ENCODE assay signal across 20 cellular contexts in the genomic region with DNA sequence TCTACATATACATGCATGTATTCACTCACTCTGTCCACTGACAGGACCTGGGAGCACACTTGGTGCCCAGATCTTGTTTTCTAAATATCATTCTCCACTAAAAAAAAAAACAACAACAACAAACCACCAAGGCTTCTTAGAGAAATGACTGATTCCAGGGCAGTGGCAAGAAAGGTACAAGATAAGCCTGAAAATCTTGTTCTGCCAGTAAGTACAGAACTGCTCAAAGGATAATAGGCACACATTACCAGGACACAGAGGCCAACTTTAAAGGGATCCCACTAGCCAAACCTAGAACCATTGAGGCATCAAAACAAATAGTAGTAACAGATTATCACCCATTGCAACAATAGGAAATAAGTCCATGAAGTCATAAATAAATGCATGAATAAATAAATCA. TPM values are rescaled to one million over a fixed set of nuclear protein-coding genes. Genes with fewer than 3 reads are reported as not detected.
DNase-seq lines count a peak whose midpoint lies in the region; ATAC-seq lines count a peak whose summit lies in the region.
"Had no signal": no experiment of that assay in that cellular context is flagged by ENCODE, and none has a peak within 500 bp of the region (broad histone marks: within the 10 kb centered on the region; RNA-seq: fewer than 3 reads in every experiment).

No MANE protein-coding gene starts in this region.

- intact Hi-C loops in activated naive CD4-positive, alpha-beta T cell treated with anti-CD3 and anti-CD28 coated beads for 36 hours (cut with micrococcal nuclease), result no loop called here
- intact Hi-C loops in activated T-helper 1 cell treated with anti-CD3 and anti-CD28 coated beads, Interleukin-12 subunit alpha, Interleukin-12 subunit beta, Interleukin-2, Interleukin-4 antibody, amounts not matched to agents 30 ng/mL and 10 ng/mL and 1 ng/mL, durations not matched to agents 14 hours and 24 hours and 36 hours (cut with micrococcal nuclease), result no loop called here

- CTCF ChIA-PET in activated naive CD4-positive, alpha-beta T cell treated with anti-CD3 and anti-CD28 coated beads for 36 hours (lab: Charles Lee), result no interaction called here

- no peak overlapping the region for H3K4me3 Mint-ChIP-seq in T-helper 1 cell treated with Interleukin-12 subunit alpha and Interleukin-12 subunit beta and Interleukin-4 antibody, amounts not matched to agents 30 μg/mL and 1 μg/mL, for 36 hours
- peak overlapping the region; percentile 60 for H3K4me3 Mint-ChIP-seq in activated naive CD4-positive, alpha-beta T cell treated with anti-CD3 and anti-CD28 coated beads for 36 hours
- H3K4me3 Mint-ChIP-seq in activated T-helper 1 cell treated with anti-CD3 and anti-CD28 coated beads, Interleukin-12 subunit alpha, Interleukin-12 subunit beta, Interleukin-2, Interleukin-4 antibody, amounts not matched to agents 30 ng/mL and 10 ng/mL and 1 ng/mL, durations not matched to agents 14 hours and 24 hours and 36 hours, result peak overlapping the region; percentile 79
- H3K4me3 Mint-ChIP-seq: IgD-negative memory B cell had no signal

- DNase-seq in T-helper 1 cell, result no peak
- no peak for DNase-seq in activated naive CD4-positive, alpha-beta T cell treated with anti-CD3 and anti-CD28 coated beads for 36 hours
- no peak for DNase-seq in activated naive CD4-positive, alpha-beta T cell (lab: John Stamatoyannopoulos, UW)
- no peak for DNase-seq in activated T-helper 1 cell treated with anti-CD3 and anti-CD28 coated beads, Interleukin-12 subunit alpha, Interleukin-12 subunit beta, Interleukin-2, Interleukin-4 antibody, amounts not matched to agents 30 ng/mL and 10 ng/mL and 1 ng/mL, durations not matched to agents 14 hours and 24 hours and 36 hours (ENCODE audit: low spot score)
- DNase-seq: AML-193, DMS79 treated with DMSO at 0.1 percent for 48 hours, Kasumi-1, MM.1S, NCI-H1092, NCI-H1436 treated with DMSO at 0.1 percent for 48 hours, NCI-H2029, NCI-H446 treated with DMSO at 0.1 percent for 48 hours, NCI-H69 had no signal

- peaks cover 6% of the 10 kb centered on the region for H3K9me3 Mint-ChIP-seq in T-helper 1 cell treated with Interleukin-12 subunit alpha and Interleukin-12 subunit beta and Interleukin-4 antibody, amounts not matched to agents 30 μg/mL and 1 μg/mL, for 36 hours
- no peaks in the 10 kb centered on the region for H3K9me3 Mint-ChIP-seq in activated naive CD4-positive, alpha-beta T cell treated with anti-CD3 and anti-CD28 coated beads for 36 hours
- peaks cover 13% of the 10 kb centered on the region for H3K9me3 Mint-ChIP-seq in activated T-helper 1 cell treated with anti-CD3 and anti-CD28 coated beads, Interleukin-12 subunit alpha, Interleukin-12 subunit beta, Interleukin-2, Interleukin-4 antibody, amounts not matched to agents 30 ng/mL and 10 ng/mL and 1 ng/mL, durations not matched to agents 14 hours and 24 hours and 36 hours

- peaks cover 17% of the 10 kb centered on the region for H3K36me3 Mint-ChIP-seq in T-helper 1 cell treated with Interleukin-12 subunit alpha and Interleukin-12 subunit beta and Interleukin-4 antibody, amounts not matched to agents 30 μg/mL and 1 μg/mL, for 36 hours (ENCODE audit: low read depth)
- peaks cover 14% of the 10 kb centered on the region for H3K36me3 Mint-ChIP-seq in activated naive CD4-positive, alpha-beta T cell treated with anti-CD3 and anti-CD28 coated beads for 36 hours (ENCODE audit: low read depth)
- H3K36me3 Mint-ChIP-seq in activated T-helper 1 cell treated with anti-CD3 and anti-CD28 coated beads, Interleukin-12 subunit alpha, Interleukin-12 subunit beta, Interleukin-2, Interleukin-4 antibody, amounts not matched to agents 30 ng/mL and 10 ng/mL and 1 ng/mL, durations not matched to agents 14 hours and 24 hours and 36 hours (ENCODE audit: low read depth), result peaks cover 43% of the 10 kb centered on the region
- H3K36me3 Mint-ChIP-seq: IgD-negative memory B cell had no signal

- peak overlapping the region; percentile 2 for H3K27ac Mint-ChIP-seq in T-helper 1 cell treated with Interleukin-12 subunit alpha and Interleukin-12 subunit beta and Interleukin-4 antibody, amounts not matched to agents 30 μg/mL and 1 μg/mL, for 36 hours
- peak overlapping the region; percentile 87 for H3K27ac Mint-ChIP-seq in activated naive CD4-positive, alpha-beta T cell treated with anti-CD3 and anti-CD28 coated beads for 36 hours
- peak overlapping the region; percentile 92 for H3K27ac Mint-ChIP-seq in activated T-helper 1 cell treated with anti-CD3 and anti-CD28 coated beads, Interleukin-12 subunit alpha, Interleukin-12 subunit beta, Interleukin-2, Interleukin-4 antibody, amounts not matched to agents 30 ng/mL and 10 ng/mL and 1 ng/mL, durations not matched to agents 14 hours and 24 hours and 36 hours
- H3K27ac Mint-ChIP-seq: IgD-negative memory B cell had no signal

- ATAC-seq in esophagus mucosa, result peak; percentile 71
- ATAC-seq in GM18858 (IDR thresholded peaks at IDR 0.05; ENCODE audit: unreplicated experiment), result no peak
- ATAC-seq in GM18861 (IDR thresholded peaks at IDR 0.05; ENCODE audit: unreplicated experiment), result no peak

- H3K4me1 Mint-ChIP-seq in T-helper 1 cell treated with Interleukin-12 subunit alpha and Interleukin-12 subunit beta and Interleukin-4 antibody, amounts not matched to agents 30 μg/mL and 1 μg/mL, for 36 hours (ENCODE audit: low read depth), result peaks cover 33% of the 10 kb centered on the region
- peaks cover 64% of the 10 kb centered on the region for H3K4me1 Mint-ChIP-seq in activated naive CD4-positive, alpha-beta T cell treated with anti-CD3 and anti-CD28 coated beads for 36 hours (ENCODE audit: low read depth)
- H3K4me1 Mint-ChIP-seq in activated T-helper 1 cell treated with anti-CD3 and anti-CD28 coated beads, Interleukin-12 subunit alpha, Interleukin-12 subunit beta, Interleukin-2, Interleukin-4 antibody, amounts not matched to agents 30 ng/mL and 10 ng/mL and 1 ng/mL, durations not matched to agents 14 hours and 24 hours and 36 hours (ENCODE audit: low read depth), result peaks cover 63% of the 10 kb centered on the region

- no peaks in the 10 kb centered on the region for H3K27me3 Mint-ChIP-seq in T-helper 1 cell treated with Interleukin-12 subunit alpha and Interleukin-12 subunit beta and Interleukin-4 antibody, amounts not matched to agents 30 μg/mL and 1 μg/mL, for 36 hours (ENCODE audit: low read depth)
- no peaks in the 10 kb centered on the region for H3K27me3 Mint-ChIP-seq in activated naive CD4-positive, alpha-beta T cell treated with anti-CD3 and anti-CD28 coated beads for 36 hours (ENCODE audit: low read depth)
- no peaks in the 10 kb centered on the region for H3K27me3 Mint-ChIP-seq in activated T-helper 1 cell treated with anti-CD3 and anti-CD28 coated beads, Interleukin-12 subunit alpha, Interleukin-12 subunit beta, Interleukin-2, Interleukin-4 antibody, amounts not matched to agents 30 ng/mL and 10 ng/mL and 1 ng/mL, durations not matched to agents 14 hours and 24 hours and 36 hours (ENCODE audit: insufficient read depth)
- H3K27me3 Mint-ChIP-seq: IgD-negative memory B cell had no signal

RNA-seq across cellular contexts. Expression of gene HSD11B1, which starts 10.7 kb away (rescaled TPM):
- total RNA-seq in activated naive CD4-positive, alpha-beta T cell treated with anti-CD3 and anti-CD28 coated beads for 36 hours, result 1 to 10 TPM; 6.7 to 8.0 TPM
- total RNA-seq in activated T-helper 1 cell treated with anti-CD3 and anti-CD28 coated beads, Interleukin-12 subunit alpha, Interleukin-12 subunit beta, Interleukin-2, Interleukin-4 antibody, amounts not matched to agents 30 ng/mL and 10 ng/mL and 1 ng/mL, durations not matched to agents 14 hours and 24 hours and 36 hours, result 15.9 and 17.9 TPM in 2 replicates
- 0.36 TPM for total RNA-seq in esophagus mucosa
- total RNA-seq: G401, H4 had no signal

RNA-seq across cellular contexts. Expression of gene G0S2, which starts 40.1 kb away (rescaled TPM):
- 100 to 1,000 TPM; 138 to 139 TPM for total RNA-seq in activated naive CD4-positive, alpha-beta T cell treated with anti-CD3 and anti-CD28 coated beads for 36 hours
- 501 and 509 TPM in 2 replicates for total RNA-seq in activated T-helper 1 cell treated with anti-CD3 and anti-CD28 coated beads, Interleukin-12 subunit alpha, Interleukin-12 subunit beta, Interleukin-2, Interleukin-4 antibody, amounts not matched to agents 30 ng/mL and 10 ng/mL and 1 ng/mL, durations not matched to agents 14 hours and 24 hours and 36 hours
- total RNA-seq in esophagus mucosa, result 2.3 TPM
- total RNA-seq: G401 had no signal

RNA-seq across cellular contexts. Expression of gene TRAF3IP3, which starts 40.5 kb away (rescaled TPM):
- 100 to 1,000 TPM; 107 to 113 TPM for total RNA-seq in activated naive CD4-positive, alpha-beta T cell treated with anti-CD3 and anti-CD28 coated beads for 36 hours
- total RNA-seq in activated T-helper 1 cell treated with anti-CD3 and anti-CD28 coated beads, Interleukin-12 subunit alpha, Interleukin-12 subunit beta, Interleukin-2, Interleukin-4 antibody, amounts not matched to agents 30 ng/mL and 10 ng/mL and 1 ng/mL, durations not matched to agents 14 hours and 24 hours and 36 hours, result 378 and 384 TPM in 2 replicates
- 0.80 TPM for total RNA-seq in esophagus mucosa
- total RNA-seq: H4 had no signal

Comparison
In these comparisons a context has a peak if more than half of its experiments do, and no peak if none do; other contexts are left out.
1. H3K27ac Mint-ChIP-seq: peak in every context shown above with its lines; median percentile 92 in activated T-helper 1 cell treated with anti-CD3 and anti-CD28 coated beads, Interleukin-12 subunit alpha, Interleukin-12 subunit beta, Interleukin-2, Interleukin-4 antibody, amounts not matched to agents 30 ng/mL and 10 ng/mL and 1 ng/mL, durations not matched to agents 14 hours and 24 hours and 36 hours; 87 in activated naive CD4-positive, alpha-beta T cell treated with anti-CD3 and anti-CD28 coated beads for 36 hours; 2 in T-helper 1 cell treated with Interleukin-12 subunit alpha and Interleukin-12 subunit beta and Interleukin-4 antibody, amounts not matched to agents 30 μg/mL and 1 μg/mL, for 36 hours.
2. RNA of gene G0S2, which starts 40.1 kb away (total RNA-seq): 501 to 509 TPM in activated T-helper 1 cell treated with anti-CD3 and anti-CD28 coated beads, Interleukin-12 subunit alpha, Interleukin-12 subunit beta, Interleukin-2, Interleukin-4 antibody, amounts not matched to agents 30 ng/mL and 10 ng/mL and 1 ng/mL, durations not matched to agents 14 hours and 24 hours and 36 hours and 138 to 139 TPM in activated naive CD4-positive, alpha-beta T cell treated with anti-CD3 and anti-CD28 coated beads for 36 hours; 2.3 TPM in esophagus mucosa (single experiment); every median in the first group is over 10 times any median in the second.
3. RNA of gene TRAF3IP3, which starts 40.5 kb away (total RNA-seq): 378 to 384 TPM in activated T-helper 1 cell treated with anti-CD3 and anti-CD28 coated beads, Interleukin-12 subunit alpha, Interleukin-12 subunit beta, Interleukin-2, Interleukin-4 antibody, amounts not matched to agents 30 ng/mL and 10 ng/mL and 1 ng/mL, durations not matched to agents 14 hours and 24 hours and 36 hours and 107 to 113 TPM in activated naive CD4-positive, alpha-beta T cell treated with anti-CD3 and anti-CD28 coated beads for 36 hours; 0.80 TPM in esophagus mucosa (single experiment); every median in the first group is over 10 times any median in the second.